Comparison of ENCODE assay signal across 8 cellular contexts in genomic region chr17:64129765-64130558, GRCh38. TPM values are rescaled to one million over a fixed set of nuclear protein-coding genes. Genes with fewer than 3 reads are reported as not detected.
DNase-seq lines count a peak whose midpoint lies in the region; ATAC-seq, FAIRE-seq and TF ChIP-seq lines count a peak whose summit lies in the region.

Gene ERN1, minus strand, starts transcription at chr17:64130144. Its CDS starts 115 bp downstream, at chr17:64130029.

- H3K36me3 ChIP-seq in ACC112 (ENCODE audit: insufficient read depth, low read length): no peaks in the 10 kb centered on the region
- H3K36me3 ChIP-seq in breast epithelium: no peaks in the 10 kb centered on the region
- no peaks in the 10 kb centered on the region for H3K36me3 ChIP-seq in small intestine (ENCODE audit: control insufficient read depth in 2 of 2, insufficient read depth in 2 of 2, low read length in 2 of 2)

- H3K79me2 ChIP-seq in ACC112 (ENCODE audit: control insufficient read depth, insufficient read depth, low read length, unreplicated experiment): peaks cover 36% of the 10 kb centered on the region

- no peaks in the 10 kb centered on the region for H3K9me3 ChIP-seq in breast epithelium
- H3K9me3 ChIP-seq in small intestine (ENCODE audit: control insufficient read depth, low read depth): no peaks in the 10 kb centered on the region

- peaks cover 31% of the 10 kb centered on the region for H3K4me1 ChIP-seq in ACC112 (ENCODE audit: control insufficient read depth, insufficient read depth, low read length, unreplicated experiment)
- H3K4me1 ChIP-seq in breast epithelium: peaks cover 0 to 7% of the 10 kb centered on the region in 2 donors
- peaks cover 0 to 5% of the 10 kb centered on the region in 2 donors for H3K4me1 ChIP-seq in small intestine (ENCODE audit: control insufficient read depth in 2 of 2, insufficient read depth in 1 of 2, low read depth in 1 of 2, low read length in 1 of 2)

- peak; percentile 55 for TF ChIP-seq POLR2A in breast epithelium (IDR thresholded peaks at IDR 0.05)

- ATAC-seq in GM18867 (IDR thresholded peaks at IDR 0.05; ENCODE audit: unreplicated experiment) (peak; percentile 77), HG03095 (IDR thresholded peaks at IDR 0.05; ENCODE audit: unreplicated experiment) (peak; percentile 64)

- peak within 1 kb of the TSS; percentile 35 for H2AFZ ChIP-seq in ACC112 (ENCODE audit: low read length, unreplicated experiment)

- intact Hi-C loops in breast epithelium (cut with DNase I; ENCODE audit: low total_unique reads): no loop called here

- TF ChIP-seq CTCF in WI38 (IDR thresholded peaks at IDR 0.05; ENCODE audit: low read depth, low read length) (no peak), breast epithelium (IDR thresholded peaks at IDR 0.05) (peak in 1 of 3 donors; percentile 31)

- H3K4me3 ChIP-seq in ACC112 (ENCODE audit: low read depth, low read length) (peak within 1 kb of the TSS; percentile 89), WI38 (ENCODE audit: low read depth, low read length) (peak within 1 kb of the TSS; percentile 77), breast epithelium (peak within 1 kb of the TSS; percentile 87 to 99 (median 91)), small intestine (ENCODE audit: low read depth in 1 of 2, low read length in 2 of 2) (peak within 1 kb of the TSS; percentile 69 to 88)

- no peak for FAIRE-seq in small intestine (lab: Jason Lieb, UNC)

- no peaks in the 10 kb centered on the region for H3K27me3 ChIP-seq in ACC112 (ENCODE audit: insufficient read depth, low read length)
- H3K27me3 ChIP-seq in breast epithelium: no peaks in the 10 kb centered on the region
- H3K27me3 ChIP-seq in small intestine (ENCODE audit: control insufficient read depth in 2 of 2, insufficient read depth in 2 of 2, low read length in 2 of 2): no peaks in the 10 kb centered on the region

- 1% methylated on average over 63 to 98 of the region's 98 CpGs for WGBS in small intestine, 3 donors

- DNase-seq in NCI-H2227 treated with DMSO at 0.1 percent for 48 hours (lab: John Stamatoyannopoulos, UW) (peak; percentile 98), breast epithelium (ENCODE audit: low spot score in 2 of 2) (peak; percentile 91 to 95), iPS-NIHi11 (ENCODE audit: low spot score) (peak; percentile 97), small intestine (peak; percentile 94)

- H3K27ac ChIP-seq in ACC112 (ENCODE audit: low read depth, low read length): peak within 1 kb of the TSS; percentile 79
- peak within 1 kb of the TSS; percentile 96 to 99 for H3K27ac ChIP-seq in breast epithelium
- peak within 1 kb of the TSS; percentile 89 to 99 for H3K27ac ChIP-seq in small intestine (ENCODE audit: low read depth in 1 of 2, low read length in 1 of 2)

RNA-seq across cellular contexts. Expression of gene ERN1, which starts in this region (rescaled TPM):
- total RNA-seq in breast epithelium: 10 to 100 TPM; 13.1 to 40.8 (median 34.7) TPM
- 10 to 100 TPM in 1 of 3 donors, 1 to 10 TPM in 2; 2.2 to 10.3 (median 2.7) TPM for polyA plus RNA-seq in small intestine

Comparison
In these comparisons a context has a peak if more than half of its experiments do, and no peak if none do; other contexts are left out.
1. Peak in every context shown above with its lines: DNase-seq, ATAC-seq, H3K4me3 ChIP-seq and H3K27ac ChIP-seq.